In genomic region chr12:25256005-25256404, GRCh38 we compare ENCODE assay signal across 2 cellular contexts.
TF ChIP-seq lines count a peak whose summit lies in the region.

No MANE protein-coding gene starts in this region.

TF ChIP-seq in GM23338, 12 proteins besides CTCF, POLR2A, EP300 and RAD21 (continued from another document):
- TF ChIP-seq ZNF462 (CRISPR knock-in tag; IDR thresholded peaks at IDR 0.05) (no peak), POLR2AphosphoS5 (IDR thresholded peaks at IDR 0.05; ENCODE audit: low read depth) (no peak), CREB1 (CRISPR knock-in tag; IDR thresholded peaks at IDR 0.05; ENCODE audit: low read depth) (no peak), STAT1 (IDR thresholded peaks at IDR 0.05; ENCODE audit: unreplicated experiment) (no peak), ZNF331 (CRISPR knock-in tag; IDR thresholded peaks at IDR 0.05; ENCODE audit: low read depth) (no peak)
- TF ChIP-seq, protein P1, sequence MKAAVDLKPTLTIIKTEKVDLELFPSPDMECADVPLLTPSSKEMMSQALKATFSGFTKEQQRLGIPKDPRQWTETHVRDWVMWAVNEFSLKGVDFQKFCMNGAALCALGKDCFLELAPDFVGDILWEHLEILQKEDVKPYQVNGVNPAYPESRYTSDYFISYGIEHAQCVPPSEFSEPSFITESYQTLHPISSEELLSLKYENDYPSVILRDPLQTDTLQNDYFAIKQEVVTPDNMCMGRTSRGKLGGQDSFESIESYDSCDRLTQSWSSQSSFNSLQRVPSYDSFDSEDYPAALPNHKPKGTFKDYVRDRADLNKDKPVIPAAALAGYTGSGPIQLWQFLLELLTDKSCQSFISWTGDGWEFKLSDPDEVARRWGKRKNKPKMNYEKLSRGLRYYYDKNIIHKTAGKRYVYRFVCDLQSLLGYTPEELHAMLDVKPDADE (IDR thresholded peaks at IDR 0.05): no peak

TF ChIP-seq in HepG2, 621 proteins besides CTCF, POLR2A, EP300 and RAD21 (continued from another document and continues in another):
- TF ChIP-seq, protein P2, sequence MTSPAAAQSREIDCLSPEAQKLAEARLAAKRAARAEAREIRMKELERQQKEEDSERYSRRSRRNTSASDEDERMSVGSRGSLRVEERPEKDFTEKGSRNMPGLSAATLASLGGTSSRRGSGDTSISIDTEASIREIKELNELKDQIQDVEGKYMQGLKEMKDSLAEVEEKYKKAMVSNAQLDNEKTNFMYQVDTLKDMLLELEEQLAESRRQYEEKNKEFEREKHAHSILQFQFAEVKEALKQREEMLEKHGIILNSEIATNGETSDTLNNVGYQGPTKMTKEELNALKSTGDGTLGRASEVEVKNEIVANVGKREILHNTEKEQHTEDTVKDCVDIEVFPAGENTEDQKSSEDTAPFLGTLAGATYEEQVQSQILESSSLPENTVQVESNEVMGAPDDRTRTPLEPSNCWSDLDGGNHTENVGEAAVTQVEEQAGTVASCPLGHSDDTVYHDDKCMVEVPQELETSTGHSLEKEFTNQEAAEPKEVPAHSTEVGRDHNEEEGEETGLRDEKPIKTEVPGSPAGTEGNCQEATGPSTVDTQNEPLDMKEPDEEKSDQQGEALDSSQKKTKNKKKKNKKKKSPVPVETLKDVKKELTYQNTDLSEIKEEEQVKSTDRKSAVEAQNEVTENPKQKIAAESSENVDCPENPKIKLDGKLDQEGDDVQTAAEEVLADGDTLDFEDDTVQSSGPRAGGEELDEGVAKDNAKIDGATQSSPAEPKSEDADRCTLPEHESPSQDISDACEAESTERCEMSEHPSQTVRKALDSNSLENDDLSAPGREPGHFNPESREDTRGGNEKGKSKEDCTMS (CRISPR knock-in tag; conservative IDR thresholded peaks at IDR 0.05): no peak
- TF ChIP-seq ZNF749 (CRISPR knock-in tag; IDR thresholded peaks at IDR 0.05; ENCODE audit: borderline replicate concordance) (no peak), ZNF776 (CRISPR knock-in tag; IDR thresholded peaks at IDR 0.05) (no peak), NR2C2 (CRISPR knock-in tag; IDR thresholded peaks at IDR 0.05; ENCODE audit: borderline replicate concordance) (0 out of 2 replicates have a peak, but pooled peaks have one; percentile 25), FOXA3 (CRISPR knock-in tag; IDR thresholded peaks at IDR 0.05) (peak; percentile 83), ISL2 (CRISPR knock-in tag; IDR thresholded peaks at IDR 0.05) (peak; percentile 55; the same call in 1 of the 2 replicates), ZNF263 (CRISPR knock-in tag; IDR thresholded peaks at IDR 0.05) (no peak), KMT2B (CRISPR knock-in tag; IDR thresholded peaks at IDR 0.05) (no peak), THAP11 (CRISPR knock-in tag; IDR thresholded peaks at IDR 0.05) (no peak), ZFAT (CRISPR knock-in tag; conservative IDR thresholded peaks at IDR 0.05) (no peak), MLXIP (CRISPR knock-in tag; IDR thresholded peaks at IDR 0.05; ENCODE audit: borderline replicate concordance) (no peak), CEBPB (IDR thresholded peaks at IDR 0.05; ENCODE audit: borderline replicate concordance, low read depth, low read length) (peak; percentile 47; the same call in 1 of the 2 replicates), TARDBP (CRISPR knock-in tag; IDR thresholded peaks at IDR 0.05) (no peak), REL (CRISPR knock-in tag; conservative IDR thresholded peaks at IDR 0.05) (no peak), ELF3 (CRISPR knock-in tag; IDR thresholded peaks at IDR 0.05) (no peak), HDAC1 (CRISPR knock-in tag; IDR thresholded peaks at IDR 0.05) (no peak), SIN3B (IDR thresholded peaks at IDR 0.05; ENCODE audit: low read length) (no peak), ZIK1 (CRISPR knock-in tag; IDR thresholded peaks at IDR 0.05; ENCODE audit: borderline replicate concordance, low read depth) (no peak), ZNF782 (CRISPR knock-in tag; IDR thresholded peaks at IDR 0.05; ENCODE audit: borderline replicate concordance) (no peak), MZF1 (CRISPR knock-in tag; IDR thresholded peaks at IDR 0.05; ENCODE audit: borderline replicate concordance) (no peak), MTF2 (CRISPR knock-in tag; IDR thresholded peaks at IDR 0.05; ENCODE audit: borderline replicate concordance) (no peak), MTERF4 (CRISPR knock-in tag; IDR thresholded peaks at IDR 0.05) (no peak), YEATS4 (CRISPR knock-in tag; IDR thresholded peaks at IDR 0.05; ENCODE audit: borderline replicate concordance) (no peak), ZNF775 (CRISPR knock-in tag; IDR thresholded peaks at IDR 0.05; ENCODE audit: borderline replicate concordance) (no peak), NR1H2 (CRISPR knock-in tag; IDR thresholded peaks at IDR 0.05; ENCODE audit: borderline replicate concordance, low read depth) (no peak), MYC (CRISPR knock-in tag; IDR thresholded peaks at IDR 0.05; ENCODE audit: borderline replicate concordance) (no peak), GATAD2A (CRISPR knock-in tag; IDR thresholded peaks at IDR 0.05) (peak; percentile 78), TEF (CRISPR knock-in tag; IDR thresholded peaks at IDR 0.05) (no peak), SP4 (CRISPR knock-in tag; IDR thresholded peaks at IDR 0.05) (no peak), CCAR2 (optimal IDR thresholded peaks at IDR 0.05; ENCODE audit: low read depth, low read length) (no peak), ZNF335 (CRISPR knock-in tag; IDR thresholded peaks at IDR 0.05) (no peak), SMAD3 (CRISPR knock-in tag; IDR thresholded peaks at IDR 0.05) (no peak)
- TF ChIP-seq, protein P3, sequence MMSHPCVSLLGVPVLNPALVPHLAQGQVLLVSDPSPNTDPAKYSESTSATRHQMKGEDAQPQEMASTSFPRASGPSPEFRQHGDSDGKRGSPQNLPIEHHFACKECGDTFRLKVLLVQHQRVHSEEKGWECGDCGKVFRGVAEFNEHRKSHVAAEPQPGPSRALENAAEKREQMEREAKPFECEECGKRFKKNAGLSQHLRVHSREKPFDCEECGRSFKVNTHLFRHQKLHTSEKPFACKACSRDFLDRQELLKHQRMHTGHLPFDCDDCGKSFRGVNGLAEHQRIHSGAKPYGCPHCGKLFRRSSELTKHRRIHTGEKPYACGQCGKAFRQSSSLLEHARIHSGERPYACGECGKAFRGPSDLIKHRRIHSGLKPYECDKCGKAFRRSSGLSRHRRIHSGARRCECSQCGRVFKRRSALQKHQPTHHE (CRISPR knock-in tag; IDR thresholded peaks at IDR 0.05; ENCODE audit: borderline replicate concordance): no peak
- TF ChIP-seq, protein P4, sequence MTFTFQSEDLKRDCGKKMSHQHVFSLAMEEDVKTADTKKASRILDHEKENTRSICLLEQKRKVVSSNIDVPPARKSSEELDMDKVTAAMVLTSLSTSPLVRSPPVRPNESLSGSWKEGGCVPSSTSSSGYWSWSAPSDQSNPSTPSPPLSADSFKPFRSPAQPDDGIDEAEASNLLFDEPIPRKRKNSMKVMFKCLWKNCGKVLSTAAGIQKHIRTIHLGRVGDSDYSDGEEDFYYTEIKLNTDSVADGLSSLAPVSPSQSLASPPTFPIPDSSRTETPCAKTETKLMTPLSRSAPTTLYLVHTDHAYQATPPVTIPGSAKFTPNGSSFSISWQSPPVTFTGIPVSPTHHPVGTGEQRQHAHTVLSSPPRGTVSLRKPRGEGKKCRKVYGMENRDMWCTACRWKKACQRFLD (CRISPR knock-in tag; IDR thresholded peaks at IDR 0.05; ENCODE audit: borderline replicate concordance): no peak
- TF ChIP-seq, protein P5, sequence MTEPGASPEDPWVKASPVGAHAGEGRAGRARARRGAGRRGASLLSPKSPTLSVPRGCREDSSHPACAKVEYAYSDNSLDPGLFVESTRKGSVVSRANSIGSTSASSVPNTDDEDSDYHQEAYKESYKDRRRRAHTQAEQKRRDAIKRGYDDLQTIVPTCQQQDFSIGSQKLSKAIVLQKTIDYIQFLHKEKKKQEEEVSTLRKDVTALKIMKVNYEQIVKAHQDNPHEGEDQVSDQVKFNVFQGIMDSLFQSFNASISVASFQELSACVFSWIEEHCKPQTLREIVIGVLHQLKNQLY (CRISPR knock-in tag; IDR thresholded peaks at IDR 0.05): no peak
- TF ChIP-seq, protein P6, sequence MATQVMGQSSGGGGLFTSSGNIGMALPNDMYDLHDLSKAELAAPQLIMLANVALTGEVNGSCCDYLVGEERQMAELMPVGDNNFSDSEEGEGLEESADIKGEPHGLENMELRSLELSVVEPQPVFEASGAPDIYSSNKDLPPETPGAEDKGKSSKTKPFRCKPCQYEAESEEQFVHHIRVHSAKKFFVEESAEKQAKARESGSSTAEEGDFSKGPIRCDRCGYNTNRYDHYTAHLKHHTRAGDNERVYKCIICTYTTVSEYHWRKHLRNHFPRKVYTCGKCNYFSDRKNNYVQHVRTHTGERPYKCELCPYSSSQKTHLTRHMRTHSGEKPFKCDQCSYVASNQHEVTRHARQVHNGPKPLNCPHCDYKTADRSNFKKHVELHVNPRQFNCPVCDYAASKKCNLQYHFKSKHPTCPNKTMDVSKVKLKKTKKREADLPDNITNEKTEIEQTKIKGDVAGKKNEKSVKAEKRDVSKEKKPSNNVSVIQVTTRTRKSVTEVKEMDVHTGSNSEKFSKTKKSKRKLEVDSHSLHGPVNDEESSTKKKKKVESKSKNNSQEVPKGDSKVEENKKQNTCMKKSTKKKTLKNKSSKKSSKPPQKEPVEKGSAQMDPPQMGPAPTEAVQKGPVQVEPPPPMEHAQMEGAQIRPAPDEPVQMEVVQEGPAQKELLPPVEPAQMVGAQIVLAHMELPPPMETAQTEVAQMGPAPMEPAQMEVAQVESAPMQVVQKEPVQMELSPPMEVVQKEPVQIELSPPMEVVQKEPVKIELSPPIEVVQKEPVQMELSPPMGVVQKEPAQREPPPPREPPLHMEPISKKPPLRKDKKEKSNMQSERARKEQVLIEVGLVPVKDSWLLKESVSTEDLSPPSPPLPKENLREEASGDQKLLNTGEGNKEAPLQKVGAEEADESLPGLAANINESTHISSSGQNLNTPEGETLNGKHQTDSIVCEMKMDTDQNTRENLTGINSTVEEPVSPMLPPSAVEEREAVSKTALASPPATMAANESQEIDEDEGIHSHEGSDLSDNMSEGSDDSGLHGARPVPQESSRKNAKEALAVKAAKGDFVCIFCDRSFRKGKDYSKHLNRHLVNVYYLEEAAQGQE (IDR thresholded peaks at IDR 0.05; ENCODE audit: borderline replicate concordance in 1 of 2, low read depth in 1 of 2, low read length in 2 of 2): no peak
- TF ChIP-seq, protein P7, sequence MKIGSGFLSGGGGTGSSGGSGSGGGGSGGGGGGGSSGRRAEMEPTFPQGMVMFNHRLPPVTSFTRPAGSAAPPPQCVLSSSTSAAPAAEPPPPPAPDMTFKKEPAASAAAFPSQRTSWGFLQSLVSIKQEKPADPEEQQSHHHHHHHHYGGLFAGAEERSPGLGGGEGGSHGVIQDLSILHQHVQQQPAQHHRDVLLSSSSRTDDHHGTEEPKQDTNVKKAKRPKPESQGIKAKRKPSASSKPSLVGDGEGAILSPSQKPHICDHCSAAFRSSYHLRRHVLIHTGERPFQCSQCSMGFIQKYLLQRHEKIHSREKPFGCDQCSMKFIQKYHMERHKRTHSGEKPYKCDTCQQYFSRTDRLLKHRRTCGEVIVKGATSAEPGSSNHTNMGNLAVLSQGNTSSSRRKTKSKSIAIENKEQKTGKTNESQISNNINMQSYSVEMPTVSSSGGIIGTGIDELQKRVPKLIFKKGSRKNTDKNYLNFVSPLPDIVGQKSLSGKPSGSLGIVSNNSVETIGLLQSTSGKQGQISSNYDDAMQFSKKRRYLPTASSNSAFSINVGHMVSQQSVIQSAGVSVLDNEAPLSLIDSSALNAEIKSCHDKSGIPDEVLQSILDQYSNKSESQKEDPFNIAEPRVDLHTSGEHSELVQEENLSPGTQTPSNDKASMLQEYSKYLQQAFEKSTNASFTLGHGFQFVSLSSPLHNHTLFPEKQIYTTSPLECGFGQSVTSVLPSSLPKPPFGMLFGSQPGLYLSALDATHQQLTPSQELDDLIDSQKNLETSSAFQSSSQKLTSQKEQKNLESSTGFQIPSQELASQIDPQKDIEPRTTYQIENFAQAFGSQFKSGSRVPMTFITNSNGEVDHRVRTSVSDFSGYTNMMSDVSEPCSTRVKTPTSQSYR (CRISPR knock-in tag; IDR thresholded peaks at IDR 0.05; ENCODE audit: borderline replicate concordance): 0 out of 2 replicates have a peak, but pooled peaks have one; percentile 17
- TF ChIP-seq, protein P8, sequence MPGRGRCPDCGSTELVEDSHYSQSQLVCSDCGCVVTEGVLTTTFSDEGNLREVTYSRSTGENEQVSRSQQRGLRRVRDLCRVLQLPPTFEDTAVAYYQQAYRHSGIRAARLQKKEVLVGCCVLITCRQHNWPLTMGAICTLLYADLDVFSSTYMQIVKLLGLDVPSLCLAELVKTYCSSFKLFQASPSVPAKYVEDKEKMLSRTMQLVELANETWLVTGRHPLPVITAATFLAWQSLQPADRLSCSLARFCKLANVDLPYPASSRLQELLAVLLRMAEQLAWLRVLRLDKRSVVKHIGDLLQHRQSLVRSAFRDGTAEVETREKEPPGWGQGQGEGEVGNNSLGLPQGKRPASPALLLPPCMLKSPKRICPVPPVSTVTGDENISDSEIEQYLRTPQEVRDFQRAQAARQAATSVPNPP (CRISPR knock-in tag; IDR thresholded peaks at IDR 0.05): no peak
